1 cellular context compared by ENCODE assay signal in the genomic region with DNA sequence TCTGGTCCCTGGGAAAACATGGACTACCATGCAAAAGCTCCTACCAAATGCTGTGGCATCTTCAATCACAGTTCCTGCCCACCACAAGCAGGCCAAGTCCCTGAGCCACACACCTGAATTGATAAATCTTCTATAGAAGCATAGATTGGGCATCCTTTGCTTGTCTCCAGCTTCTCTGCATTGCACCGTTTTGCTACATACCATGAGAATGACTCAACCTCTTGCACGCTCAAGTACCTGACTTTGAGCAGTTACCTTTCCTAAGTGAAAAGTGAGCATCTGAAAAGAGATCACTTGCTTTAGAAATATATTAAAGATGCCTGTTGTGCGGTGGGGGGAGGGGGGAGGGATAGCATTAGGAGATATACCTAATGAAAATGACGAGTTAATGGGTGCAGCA.
TF ChIP-seq lines count a peak whose summit lies in the region.

No MANE protein-coding gene starts in this region.

TF ChIP-seq in HCT116, 20 proteins besides CTCF, POLR2A, EP300 and RAD21 (continued from another document):
- TF ChIP-seq CBX3 (IDR thresholded peaks at IDR 0.05; ENCODE audit: low read depth): no peak
